Comparison of ENCODE assay signal across 18 cellular contexts in genomic region chr1:208024406-208024805, GRCh38.
"Had no signal": no experiment of that assay in that cellular context is flagged by ENCODE, and none has a peak within 500 bp of the region (broad histone marks: within the 10 kb centered on the region; RNA-seq: fewer than 3 reads in every experiment).

No MANE protein-coding gene starts in this region.

- H3K9me3 ChIP-seq: neutrophil, pancreas, thyroid gland had no signal

- H3K4me1 ChIP-seq: pancreas had no signal

- ATAC-seq: esophagus mucosa; left colon; pancreas; right cardiac atrium; stimulated activated naive CD8-positive, alpha-beta T cell treated with anti-CD3 and anti-CD28 coated beads, Interleukin-15, Interleukin-2, amounts not matched to agents 100 U/mL and 50 U/mL, for 24 hours had no signal

- DNase-seq: activated CD4-positive, alpha-beta memory T cell treated with anti-CD3 and anti-CD28 coated beads for 36 hours; activated CD4-positive, alpha-beta T cell treated with anti-CD3 and anti-CD28 coated beads for 48 hours; activated effector memory CD4-positive, alpha-beta T cell treated with anti-CD3 and anti-CD28 coated beads, Interleukin-2, amount 50 U/mL, for 16 hours; activated naive CD4-positive, alpha-beta T cell treated with anti-CD3 and anti-CD28 coated beads, Interleukin-2, amount 10 ng/mL, durations not matched to agents 7 days and 5 days; activated T-cell treated with anti-CD3 and anti-CD28 coated beads, Interleukin-2, amount 50 U/mL, for 48 hours; dermis blood vessel endothelial cell; effector CD8-positive, alpha-beta T cell; left colon; mesenchymal stem cell; pancreas; stimulated activated CD4-positive, alpha-beta T cell treated with anti-CD3 and anti-CD28 coated beads, Interleukin-12 subunit alpha, Interleukin-12 subunit beta, amount 100 ng/mL, for 4 hours; stimulated activated CD4-positive, alpha-beta T cell treated with anti-CD3 and anti-CD28 coated beads, Interleukin-4, amount 100 ng/mL, for 4 hours; stimulated activated naive CD8-positive, alpha-beta T cell treated with anti-CD3 and anti-CD28 coated beads, Interleukin-15, Interleukin-2, amounts not matched to agents 100 U/mL and 50 U/mL, for 24 hours; thyroid gland had no signal

- H3K27me3 ChIP-seq: pancreas, thyroid gland had no signal

- H3K36me3 ChIP-seq: neutrophil had no signal

- H3K4me3 ChIP-seq: cardiac muscle cell, pancreas, thyroid gland had no signal

- H3K27ac ChIP-seq: cardiac muscle cell, neutrophil, pancreas, thyroid gland had no signal
